In genomic region chr17:57551321-57552079, GRCh38 we compare ENCODE assay signal across 9 cellular contexts.
DNase-seq lines count a peak whose midpoint lies in the region; ATAC-seq and TF ChIP-seq lines count a peak whose summit lies in the region.
"Had no signal": no experiment of that assay in that cellular context is flagged by ENCODE, and none has a peak within 500 bp of the region (broad histone marks: within the 10 kb centered on the region; RNA-seq: fewer than 3 reads in every experiment).

No MANE protein-coding gene starts in this region.

- no peak overlapping the region for H3K4me3 ChIP-seq in WERI-Rb-1 (ENCODE audit: low read depth, low read length)
- no peak overlapping the region for H3K4me3 ChIP-seq in tibial artery
- no peak overlapping the region for H3K4me3 ChIP-seq in aorta (ENCODE audit: low read length in 2 of 2)

- H3K27me3 ChIP-seq in WERI-Rb-1 (ENCODE audit: insufficient read depth, low read depth, severe bottlenecking) (no peaks in the 10 kb centered on the region), tibial artery (no peaks in the 10 kb centered on the region), aorta (ENCODE audit: control insufficient read depth in 1 of 2, insufficient read depth in 2 of 2, low read length in 1 of 2) (no peaks in the 10 kb centered on the region)

- ATAC-seq in HG02943 (IDR thresholded peaks at IDR 0.05; ENCODE audit: low read depth, unreplicated experiment) = peak; percentile 57
- peak; percentile 37 for ATAC-seq in stimulated activated naive CD8-positive, alpha-beta T cell treated with anti-CD3 and anti-CD28 coated beads, Interleukin-15, Interleukin-2, amounts not matched to agents 100 U/mL and 50 U/mL, for 24 hours
- no peak for ATAC-seq in aorta (ENCODE audit: low FRiP score)

- peak overlapping the region; percentile 35 for H3K27ac Mint-ChIP-seq in activated T-cell treated with anti-CD3 and anti-CD28 coated beads, Interleukin-2, amount 50 U/mL, for 24 hours

- H3K4me1 ChIP-seq in tibial artery (peaks cover 0 to 20% (median 4%) of the 10 kb centered on the region in 4 donors), aorta (ENCODE audit: control insufficient read depth in 1 of 2, insufficient read depth in 2 of 2, low read length in 2 of 2) (no peaks in the 10 kb centered on the region)

- TF ChIP-seq CTCF in WERI-Rb-1 (IDR thresholded peaks at IDR 0.05; ENCODE audit: low read depth, low read length) = no peak
- no peak for TF ChIP-seq CTCF in tibial artery (IDR thresholded peaks at IDR 0.05)

- H3K36me3 Mint-ChIP-seq in activated T-cell treated with anti-CD3 and anti-CD28 coated beads, Interleukin-2, amount 50 U/mL, for 24 hours (ENCODE audit: low read depth) = no peaks in the 10 kb centered on the region

- no peak for DNase-seq in activated T-cell treated with anti-CD3 and anti-CD28 coated beads, Interleukin-2, amount 50 U/mL, for 24 hours
- no peak for DNase-seq in activated T-cell treated with anti-CD3 and anti-CD28 coated beads for 4 hours
- DNase-seq in WERI-Rb-1 = peak; percentile 76
- peak; percentile 43 for DNase-seq in stimulated activated naive CD8-positive, alpha-beta T cell treated with anti-CD3 and anti-CD28 coated beads, Interleukin-15, Interleukin-2, amounts not matched to agents 100 U/mL and 50 U/mL, for 24 hours
- DNase-seq in COR-L47 (lab: John Stamatoyannopoulos, UW) = no peak
- no peak for DNase-seq in tibial artery
- no peak for DNase-seq in aorta
- DNase-seq: mammary epithelial cell had no signal

- no peaks in the 10 kb centered on the region for H3K27me3 Mint-ChIP-seq in activated T-cell treated with anti-CD3 and anti-CD28 coated beads, Interleukin-2, amount 50 U/mL, for 24 hours

- H3K36me3 ChIP-seq in WERI-Rb-1 (peaks cover 18% of the 10 kb centered on the region), tibial artery (no peaks in the 10 kb centered on the region), aorta (ENCODE audit: control insufficient read depth in 1 of 2, insufficient read depth in 2 of 2, low read length in 1 of 2) (no peaks in the 10 kb centered on the region)

- H3K9me3 Mint-ChIP-seq in activated T-cell treated with anti-CD3 and anti-CD28 coated beads, Interleukin-2, amount 50 U/mL, for 24 hours = no peaks in the 10 kb centered on the region

- intact Hi-C loops in tibial artery (cut with DNase I; ENCODE audit: low total_unique reads) (no loop called here), aorta (cut with DNase I) (loop anchor here (5.0 kb wide), 2 partner anchors 111 to 121 kb away; no protein-coding TSS in a partner anchor)

- H3K4me3 Mint-ChIP-seq in activated T-cell treated with anti-CD3 and anti-CD28 coated beads, Interleukin-2, amount 50 U/mL, for 24 hours = no peak overlapping the region

- WGBS in aorta, 2 donors = 91% methylated on average over 14 of the region's 14 CpGs

- peaks cover 54% of the 10 kb centered on the region for H3K4me1 Mint-ChIP-seq in activated T-cell treated with anti-CD3 and anti-CD28 coated beads, Interleukin-2, amount 50 U/mL, for 24 hours (ENCODE audit: low read depth)

- H3K9me3 ChIP-seq in WERI-Rb-1 (ENCODE audit: severe bottlenecking) (no peaks in the 10 kb centered on the region), tibial artery (no peaks in the 10 kb centered on the region), aorta (ENCODE audit: control insufficient read depth, low read length) (no peaks in the 10 kb centered on the region)

- H3K27ac ChIP-seq in WERI-Rb-1 (peak overlapping the region; percentile 92), tibial artery (no peak overlapping the region), aorta (ENCODE audit: low read depth in 1 of 2, low read length in 2 of 2) (no peak overlapping the region)

Comparison
In these comparisons a context has a peak if more than half of its experiments do, and no peak if none do; other contexts are left out.
1. DNase-seq: peak in WERI-Rb-1 (single experiment) and stimulated activated naive CD8-positive, alpha-beta T cell treated with anti-CD3 and anti-CD28 coated beads, Interleukin-15, Interleukin-2, amounts not matched to agents 100 U/mL and 50 U/mL, for 24 hours (single experiment); none in activated T-cell treated with anti-CD3 and anti-CD28 coated beads, Interleukin-2, amount 50 U/mL, for 24 hours (single experiment), activated T-cell treated with anti-CD3 and anti-CD28 coated beads for 4 hours (single experiment), COR-L47 (single experiment), tibial artery (0 of 2) and aorta (0 of 2).